ENCODE assay signal across 1 cellular context in genomic region chr9:137722481-137722880, GRCh38.
TF ChIP-seq lines count a peak whose summit lies in the region.

No MANE protein-coding gene starts in this region.

TF ChIP-seq in GM12878, 131 proteins besides CTCF, POLR2A, EP300 and RAD21 (continued from another document):
- TF ChIP-seq ZBTB40 (IDR thresholded peaks at IDR 0.05; ENCODE audit: borderline replicate concordance) = no peak
- no peak for TF ChIP-seq PAX5 (IDR thresholded peaks at IDR 0.05; ENCODE audit: borderline replicate concordance, low read depth, low read length)
- no peak for TF ChIP-seq EED (IDR thresholded peaks at IDR 0.05; ENCODE audit: low read depth)
- TF ChIP-seq MEF2B (IDR thresholded peaks at IDR 0.05; ENCODE audit: partially characterized antibody, poor library complexity, severe bottlenecking) = no peak
- TF ChIP-seq HCFC1 (IDR thresholded peaks at IDR 0.05; ENCODE audit: low read length) = no peak
- TF ChIP-seq MAX (IDR thresholded peaks at IDR 0.05; ENCODE audit: low read depth, low read length) = no peak
- TF ChIP-seq PBX3 (IDR thresholded peaks at IDR 0.05; ENCODE audit: insufficient replicate concordance, low read depth, low read length) = no peak
- TF ChIP-seq TCF12 (IDR thresholded peaks at IDR 0.05; ENCODE audit: low read depth, low read length) = no peak
